In genomic region chr21:34878501-34878900, GRCh38 we compare ENCODE assay signal across 10 cellular contexts.
A peak's percentile ranks its signal among the peaks of the same experiment; 100 is the strongest.
DNase-seq lines count a peak whose midpoint lies in the region; ATAC-seq and TF ChIP-seq lines count a peak whose summit lies in the region.
"Had no signal": no experiment of that assay in that cellular context is flagged by ENCODE, and none has a peak within 500 bp of the region (broad histone marks: within the 10 kb centered on the region; RNA-seq: fewer than 3 reads in every experiment).

No MANE protein-coding gene starts in this region.

- peaks cover 94% of the 10 kb centered on the region for H3K36me3 Mint-ChIP-seq in CD4-positive, alpha-beta T cell (ENCODE audit: low read depth)
- peaks cover 90% of the 10 kb centered on the region for H3K36me3 Mint-ChIP-seq in activated T-helper 2 cell treated with anti-CD3 and anti-CD28 coated beads, Interferon-gamma antibody, Interleukin-2, Interleukin-4, amounts not matched to agents 10 μg/mL and 5 μg/mL and 100 μg/mL, durations not matched to agents 14 hours and 24 hours and 36 hours (ENCODE audit: low read depth)

- DNase-seq in CD4-positive, alpha-beta T cell: no peak
- DNase-seq in NCI-H1417 (lab: John Stamatoyannopoulos, UW) (peak; percentile 51 to 95 (median 78)), mucosa of descending colon (peak in 1 of 3 donors; percentile 48), HuH-7.5 (ENCODE audit: low spot score) (no peak)
- DNase-seq in activated T-helper 2 cell treated with anti-CD3 and anti-CD28 coated beads, Interferon-gamma antibody, Interleukin-2, Interleukin-4, amounts not matched to agents 10 μg/mL and 5 μg/mL and 100 μg/mL, durations not matched to agents 14 hours and 24 hours and 36 hours (ENCODE audit: low spot score): no peak
- no peak for DNase-seq in stimulated activated naive CD8-positive, alpha-beta T cell treated with anti-CD3 and anti-CD28 coated beads, Interleukin-15, Interleukin-2, amounts not matched to agents 100 U/mL and 50 U/mL, for 24 hours
- DNase-seq in stimulated activated CD8-positive, alpha-beta memory T cell treated with anti-CD3 and anti-CD28 coated beads, Interleukin-4, amount 100 ng/mL, for 48 hours: no peak
- DNase-seq: activated CD4-positive, alpha-beta T cell treated with anti-CD3 and anti-CD28 coated beads, Interleukin-2, amount 10 ng/mL, durations not matched to agents 7 days and 5 days; NCI-H2171 treated with DMSO at 0.1 percent for 48 hours had no signal

- TF ChIP-seq CTCF in CD4-positive, alpha-beta T cell (IDR thresholded peaks at IDR 0.05): no peak
- TF ChIP-seq CTCF in mucosa of descending colon (IDR thresholded peaks at IDR 0.05): no peak

- peaks cover 14% of the 10 kb centered on the region for H3K4me1 ChIP-seq in mucosa of descending colon (ENCODE audit: low read depth)

- CTCF ChIA-PET in CD4-positive, alpha-beta T cell (lab: Charles Lee): no interaction called here

- intact Hi-C loops in CD4-positive, alpha-beta T cell (cut with DNase I, micrococcal nuclease): no loop called here
- intact Hi-C loops in activated T-helper 2 cell treated with anti-CD3 and anti-CD28 coated beads, Interferon-gamma antibody, Interleukin-2, Interleukin-4, amounts not matched to agents 10 μg/mL and 5 μg/mL and 100 μg/mL, durations not matched to agents 14 hours and 24 hours and 36 hours (cut with micrococcal nuclease): no loop called here
- intact Hi-C loops in mucosa of descending colon (cut with DNase I, micrococcal nuclease): loop anchor here in 1 of 2 donors (10.0 kb wide), 1 partner anchor 134 kb away; no protein-coding TSS in a partner anchor

- no peak overlapping the region for H3K4me3 Mint-ChIP-seq in CD4-positive, alpha-beta T cell
- H3K4me3 Mint-ChIP-seq in activated T-helper 2 cell treated with anti-CD3 and anti-CD28 coated beads, Interferon-gamma antibody, Interleukin-2, Interleukin-4, amounts not matched to agents 10 μg/mL and 5 μg/mL and 100 μg/mL, durations not matched to agents 14 hours and 24 hours and 36 hours (ENCODE audit: low read depth): no peak overlapping the region
- H3K4me3 Mint-ChIP-seq: activated CD4-positive, alpha-beta T cell treated with anti-CD3 and anti-CD28 coated beads, Interleukin-2, amount 10 ng/mL, durations not matched to agents 7 days and 5 days had no signal

- no peak overlapping the region for H3K27ac ChIP-seq in CD4-positive, alpha-beta T cell (ENCODE audit: low read depth, low read length)

- H3K4me1 Mint-ChIP-seq in CD4-positive, alpha-beta T cell (ENCODE audit: low read depth): peaks cover 51% of the 10 kb centered on the region
- H3K4me1 Mint-ChIP-seq in activated T-helper 2 cell treated with anti-CD3 and anti-CD28 coated beads, Interferon-gamma antibody, Interleukin-2, Interleukin-4, amounts not matched to agents 10 μg/mL and 5 μg/mL and 100 μg/mL, durations not matched to agents 14 hours and 24 hours and 36 hours (ENCODE audit: low read depth): peaks cover 72% of the 10 kb centered on the region

- no peaks in the 10 kb centered on the region for H3K27me3 ChIP-seq in CD4-positive, alpha-beta T cell (ENCODE audit: control insufficient read depth, insufficient read depth, low read length)

- H3K27ac Mint-ChIP-seq in CD4-positive, alpha-beta T cell: peak overlapping the region; percentile 40
- H3K27ac Mint-ChIP-seq in activated T-helper 2 cell treated with anti-CD3 and anti-CD28 coated beads, Interferon-gamma antibody, Interleukin-2, Interleukin-4, amounts not matched to agents 10 μg/mL and 5 μg/mL and 100 μg/mL, durations not matched to agents 14 hours and 24 hours and 36 hours: peak overlapping the region; percentile 30
- H3K27ac Mint-ChIP-seq: activated CD4-positive, alpha-beta T cell treated with anti-CD3 and anti-CD28 coated beads, Interleukin-2, amount 10 ng/mL, durations not matched to agents 7 days and 5 days had no signal

- H3K9me3 ChIP-seq in CD4-positive, alpha-beta T cell (ENCODE audit: control insufficient read depth, low read length): no peaks in the 10 kb centered on the region
- H3K9me3 ChIP-seq in mucosa of descending colon: no peaks in the 10 kb centered on the region

- no peaks in the 10 kb centered on the region for H3K36me3 ChIP-seq in mucosa of descending colon (ENCODE audit: low read depth)

- no peak overlapping the region for H3K4me3 ChIP-seq in mucosa of descending colon

- H3K9me3 Mint-ChIP-seq in CD4-positive, alpha-beta T cell: no peaks in the 10 kb centered on the region
- no peaks in the 10 kb centered on the region for H3K9me3 Mint-ChIP-seq in activated T-helper 2 cell treated with anti-CD3 and anti-CD28 coated beads, Interferon-gamma antibody, Interleukin-2, Interleukin-4, amounts not matched to agents 10 μg/mL and 5 μg/mL and 100 μg/mL, durations not matched to agents 14 hours and 24 hours and 36 hours
- H3K9me3 Mint-ChIP-seq: activated CD4-positive, alpha-beta T cell treated with anti-CD3 and anti-CD28 coated beads, Interleukin-2, amount 10 ng/mL, durations not matched to agents 7 days and 5 days had no signal

- ATAC-seq in CD4-positive, alpha-beta T cell (ENCODE audit: poor library complexity): no peak
- ATAC-seq in mucosa of descending colon: peak; percentile 82
- no peak for ATAC-seq in stimulated activated naive CD8-positive, alpha-beta T cell treated with anti-CD3 and anti-CD28 coated beads, Interleukin-15, Interleukin-2, amounts not matched to agents 100 U/mL and 50 U/mL, for 24 hours
- no peak for ATAC-seq in GM18873 (IDR thresholded peaks at IDR 0.05; ENCODE audit: low FRiP score, unreplicated experiment)

- no peaks in the 10 kb centered on the region for H3K27me3 Mint-ChIP-seq in CD4-positive, alpha-beta T cell
- no peaks in the 10 kb centered on the region for H3K27me3 Mint-ChIP-seq in activated T-helper 2 cell treated with anti-CD3 and anti-CD28 coated beads, Interferon-gamma antibody, Interleukin-2, Interleukin-4, amounts not matched to agents 10 μg/mL and 5 μg/mL and 100 μg/mL, durations not matched to agents 14 hours and 24 hours and 36 hours (ENCODE audit: low read depth)
- H3K27me3 Mint-ChIP-seq: activated CD4-positive, alpha-beta T cell treated with anti-CD3 and anti-CD28 coated beads, Interleukin-2, amount 10 ng/mL, durations not matched to agents 7 days and 5 days had no signal

- POLR2A ChIA-PET in CD4-positive, alpha-beta T cell (lab: Charles Lee): interaction anchor here (1.8 to 2.4 kb wide), 2 partner anchors 9 to 11 kb away, joined by 6 to 11 read pairs; no protein-coding TSS in a partner anchor

Comparison
In these comparisons a context has a peak if more than half of its experiments do, and no peak if none do; other contexts are left out.
1. DNase-seq: peak in NCI-H1417 (3 of 3); none in CD4-positive, alpha-beta T cell (0 of 10), activated T-helper 2 cell treated with anti-CD3 and anti-CD28 coated beads, Interferon-gamma antibody, Interleukin-2, Interleukin-4, amounts not matched to agents 10 μg/mL and 5 μg/mL and 100 μg/mL, durations not matched to agents 14 hours and 24 hours and 36 hours (single experiment), stimulated activated naive CD8-positive, alpha-beta T cell treated with anti-CD3 and anti-CD28 coated beads, Interleukin-15, Interleukin-2, amounts not matched to agents 100 U/mL and 50 U/mL, for 24 hours (single experiment), stimulated activated CD8-positive, alpha-beta memory T cell treated with anti-CD3 and anti-CD28 coated beads, Interleukin-4, amount 100 ng/mL, for 48 hours (single experiment) and HuH-7.5 (single experiment).